In genomic region chr1:119001181-119002018, GRCh38 we compare ENCODE assay signal across 10 cellular contexts. TPM values are rescaled to one million over a fixed set of nuclear protein-coding genes. Genes with fewer than 3 reads are reported as not detected.
DNase-seq lines count a peak whose midpoint lies in the region; ATAC-seq and TF ChIP-seq lines count a peak whose summit lies in the region.
"Had no signal": no experiment of that assay in that cellular context is flagged by ENCODE, and none has a peak within 500 bp of the region (broad histone marks: within the 10 kb centered on the region; RNA-seq: fewer than 3 reads in every experiment).

No MANE protein-coding gene starts in this region.

- H3K36me3 Mint-ChIP-seq in activated CD8-positive, alpha-beta memory T cell treated with anti-CD3 and anti-CD28 coated beads, Interleukin-2, amount 10 ng/mL, durations not matched to agents 7 days and 5 days = peaks cover 5% of the 10 kb centered on the region
- no peaks in the 10 kb centered on the region for H3K36me3 Mint-ChIP-seq in type B pancreatic cell

- H3K4me3 Mint-ChIP-seq in activated CD8-positive, alpha-beta memory T cell treated with anti-CD3 and anti-CD28 coated beads, Interleukin-2, amount 10 ng/mL, durations not matched to agents 7 days and 5 days = no peak overlapping the region
- H3K4me3 Mint-ChIP-seq in type B pancreatic cell = peak overlapping the region; percentile 81

- DNase-seq in activated CD8-positive, alpha-beta memory T cell treated with anti-CD3 and anti-CD28 coated beads, Interleukin-2, amount 10 ng/mL, durations not matched to agents 7 days and 5 days = peak; percentile 15
- no peak for DNase-seq in activated CD8-positive, alpha-beta memory T cell treated with anti-CD3 and anti-CD28 coated beads for 24 hours
- DNase-seq in breast epithelium (ENCODE audit: low spot score in 2 of 2) (no peak), left colon (no peak), type B pancreatic cell (ENCODE audit: extremely low spot score, unreplicated experiment) (peak; percentile 61), BE2C (no peak), activated gamma-delta T cell treated with Interleukin-2 at 50 U/mL for 16 hours (no peak)
- DNase-seq: activated T-cell treated with anti-CD3 and anti-CD28 coated beads for 4 hours had no signal

- peaks cover 89% of the 10 kb centered on the region for H3K27me3 Mint-ChIP-seq in activated CD8-positive, alpha-beta memory T cell treated with anti-CD3 and anti-CD28 coated beads, Interleukin-2, amount 10 ng/mL, durations not matched to agents 7 days and 5 days
- H3K27me3 Mint-ChIP-seq in type B pancreatic cell = peaks cover 98% of the 10 kb centered on the region

- intact Hi-C loops in breast epithelium (cut with DNase I; ENCODE audit: low total_unique reads) (no loop called here), left colon (cut with DNase I, micrococcal nuclease) (no loop called here)

- H3K9me3 ChIP-seq in breast epithelium = no peaks in the 10 kb centered on the region
- H3K9me3 ChIP-seq in BE2C = no peaks in the 10 kb centered on the region

- TF ChIP-seq POLR2A in breast epithelium (IDR thresholded peaks at IDR 0.05) = no peak

- CTCF ChIA-PET in activated CD8-positive, alpha-beta memory T cell treated with anti-CD3 and anti-CD28 coated beads, Interleukin-2, amount 10 ng/mL, durations not matched to agents 7 days and 5 days (lab: Charles Lee) = no interaction called here

- H3K36me3 ChIP-seq in breast epithelium = no peaks in the 10 kb centered on the region
- H3K36me3 ChIP-seq in BE2C = no peaks in the 10 kb centered on the region

- H3K27me3 ChIP-seq in breast epithelium = peaks cover 0 to 76% of the 10 kb centered on the region in 2 donors
- peaks cover 92% of the 10 kb centered on the region for H3K27me3 ChIP-seq in BE2C

- H3K4me3 ChIP-seq in breast epithelium (peak overlapping the region; percentile 30 to 63 (median 44)), BE2C (ENCODE audit: low read depth, low read length) (no peak overlapping the region)

- H3K27ac Mint-ChIP-seq in activated CD8-positive, alpha-beta memory T cell treated with anti-CD3 and anti-CD28 coated beads, Interleukin-2, amount 10 ng/mL, durations not matched to agents 7 days and 5 days = no peak overlapping the region
- H3K27ac Mint-ChIP-seq in type B pancreatic cell = no peak overlapping the region

- peak overlapping the region; percentile 50 to 91 for H3K27ac ChIP-seq in breast epithelium
- H3K27ac ChIP-seq: HL-60 had no signal

- ATAC-seq in activated CD8-positive, alpha-beta memory T cell treated with anti-CD3 and anti-CD28 coated beads, Interleukin-2, amount 10 ng/mL, durations not matched to agents 7 days and 5 days = no peak
- peak; percentile 5 for ATAC-seq in left colon
- no peak for ATAC-seq in GM18858 (IDR thresholded peaks at IDR 0.05; ENCODE audit: unreplicated experiment)

- TF ChIP-seq CTCF in breast epithelium (IDR thresholded peaks at IDR 0.05) (no peak), type B pancreatic cell (conservative IDR thresholded peaks at IDR 0.05) (no peak), BE2C (IDR thresholded peaks at IDR 0.05; ENCODE audit: low read depth, low read length) (no peak)

- H3K9me3 Mint-ChIP-seq in activated CD8-positive, alpha-beta memory T cell treated with anti-CD3 and anti-CD28 coated beads, Interleukin-2, amount 10 ng/mL, durations not matched to agents 7 days and 5 days (ENCODE audit: low read depth) = peaks cover 4% of the 10 kb centered on the region
- H3K9me3 Mint-ChIP-seq in type B pancreatic cell = no peaks in the 10 kb centered on the region

- peaks cover 0 to 6% of the 10 kb centered on the region in 2 donors for H3K4me1 ChIP-seq in breast epithelium
- no peaks in the 10 kb centered on the region for H3K4me1 ChIP-seq in BE2C

- H3K4me1 Mint-ChIP-seq in activated CD8-positive, alpha-beta memory T cell treated with anti-CD3 and anti-CD28 coated beads, Interleukin-2, amount 10 ng/mL, durations not matched to agents 7 days and 5 days = peaks cover 10% of the 10 kb centered on the region
- peaks cover 20% of the 10 kb centered on the region for H3K4me1 Mint-ChIP-seq in type B pancreatic cell (ENCODE audit: unreplicated experiment)

RNA-seq across cellular contexts. Expression of gene TBX15, which starts 13.3 kb away (rescaled TPM):
- total RNA-seq in activated CD8-positive, alpha-beta memory T cell treated with anti-CD3 and anti-CD28 coated beads, Interleukin-2, amount 10 ng/mL, durations not matched to agents 7 days and 5 days = not detected
- total RNA-seq in breast epithelium = 10 to 100 TPM in 2 of 3 donors, 1 to 10 TPM in 1; 5.9 to 60.0 (median 34.1) TPM
- not detected for total RNA-seq in left colon
- total RNA-seq in type B pancreatic cell (ENCODE audit: low replicate concordance) = 0.19 and 8.5 TPM in 2 replicates
- 0.22 TPM for polyA plus RNA-seq in BE2C (2012; ENCODE audit: insufficient read depth, insufficient read length, low read depth)

Comparison
In these comparisons a context has a peak if more than half of its experiments do, and no peak if none do; other contexts are left out.
1. DNase-seq: peak in activated CD8-positive, alpha-beta memory T cell treated with anti-CD3 and anti-CD28 coated beads, Interleukin-2, amount 10 ng/mL, durations not matched to agents 7 days and 5 days (single experiment) and type B pancreatic cell (single experiment); none in activated CD8-positive, alpha-beta memory T cell treated with anti-CD3 and anti-CD28 coated beads for 24 hours (single experiment), breast epithelium (0 of 2), left colon (0 of 2), BE2C (single experiment) and activated gamma-delta T cell treated with Interleukin-2 at 50 U/mL for 16 hours (single experiment).